In the genomic region with DNA sequence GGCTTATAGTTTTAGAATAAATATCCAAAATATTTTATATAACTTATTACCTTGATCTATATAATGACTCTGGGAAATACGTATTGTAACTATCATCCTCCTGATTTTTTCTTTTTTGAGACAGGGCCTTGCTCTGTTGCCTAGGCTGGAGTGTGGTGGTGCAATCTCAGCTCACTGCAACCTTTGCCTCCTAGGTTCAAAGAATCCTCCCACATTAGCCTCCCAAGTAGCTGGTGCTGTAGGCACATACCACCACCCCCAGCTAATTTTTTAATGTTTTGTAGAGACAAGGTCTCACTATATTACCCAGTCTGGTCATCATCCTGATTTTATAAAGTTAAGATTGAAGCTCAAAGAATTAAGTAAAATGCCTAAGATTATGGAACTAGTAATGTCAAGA, we compare ENCODE assay signal across 1 cellular context.
TF ChIP-seq lines count a peak whose summit lies in the region.

No MANE protein-coding gene starts in this region.

TF ChIP-seq in liver, 16 proteins besides CTCF, POLR2A, EP300 and RAD21 (continued from another document):
- TF ChIP-seq, protein P1, sequence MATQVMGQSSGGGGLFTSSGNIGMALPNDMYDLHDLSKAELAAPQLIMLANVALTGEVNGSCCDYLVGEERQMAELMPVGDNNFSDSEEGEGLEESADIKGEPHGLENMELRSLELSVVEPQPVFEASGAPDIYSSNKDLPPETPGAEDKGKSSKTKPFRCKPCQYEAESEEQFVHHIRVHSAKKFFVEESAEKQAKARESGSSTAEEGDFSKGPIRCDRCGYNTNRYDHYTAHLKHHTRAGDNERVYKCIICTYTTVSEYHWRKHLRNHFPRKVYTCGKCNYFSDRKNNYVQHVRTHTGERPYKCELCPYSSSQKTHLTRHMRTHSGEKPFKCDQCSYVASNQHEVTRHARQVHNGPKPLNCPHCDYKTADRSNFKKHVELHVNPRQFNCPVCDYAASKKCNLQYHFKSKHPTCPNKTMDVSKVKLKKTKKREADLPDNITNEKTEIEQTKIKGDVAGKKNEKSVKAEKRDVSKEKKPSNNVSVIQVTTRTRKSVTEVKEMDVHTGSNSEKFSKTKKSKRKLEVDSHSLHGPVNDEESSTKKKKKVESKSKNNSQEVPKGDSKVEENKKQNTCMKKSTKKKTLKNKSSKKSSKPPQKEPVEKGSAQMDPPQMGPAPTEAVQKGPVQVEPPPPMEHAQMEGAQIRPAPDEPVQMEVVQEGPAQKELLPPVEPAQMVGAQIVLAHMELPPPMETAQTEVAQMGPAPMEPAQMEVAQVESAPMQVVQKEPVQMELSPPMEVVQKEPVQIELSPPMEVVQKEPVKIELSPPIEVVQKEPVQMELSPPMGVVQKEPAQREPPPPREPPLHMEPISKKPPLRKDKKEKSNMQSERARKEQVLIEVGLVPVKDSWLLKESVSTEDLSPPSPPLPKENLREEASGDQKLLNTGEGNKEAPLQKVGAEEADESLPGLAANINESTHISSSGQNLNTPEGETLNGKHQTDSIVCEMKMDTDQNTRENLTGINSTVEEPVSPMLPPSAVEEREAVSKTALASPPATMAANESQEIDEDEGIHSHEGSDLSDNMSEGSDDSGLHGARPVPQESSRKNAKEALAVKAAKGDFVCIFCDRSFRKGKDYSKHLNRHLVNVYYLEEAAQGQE (IDR thresholded peaks at IDR 0.05) = no peak
